ENCODE assay signal across 21 cellular contexts in the genomic region with DNA sequence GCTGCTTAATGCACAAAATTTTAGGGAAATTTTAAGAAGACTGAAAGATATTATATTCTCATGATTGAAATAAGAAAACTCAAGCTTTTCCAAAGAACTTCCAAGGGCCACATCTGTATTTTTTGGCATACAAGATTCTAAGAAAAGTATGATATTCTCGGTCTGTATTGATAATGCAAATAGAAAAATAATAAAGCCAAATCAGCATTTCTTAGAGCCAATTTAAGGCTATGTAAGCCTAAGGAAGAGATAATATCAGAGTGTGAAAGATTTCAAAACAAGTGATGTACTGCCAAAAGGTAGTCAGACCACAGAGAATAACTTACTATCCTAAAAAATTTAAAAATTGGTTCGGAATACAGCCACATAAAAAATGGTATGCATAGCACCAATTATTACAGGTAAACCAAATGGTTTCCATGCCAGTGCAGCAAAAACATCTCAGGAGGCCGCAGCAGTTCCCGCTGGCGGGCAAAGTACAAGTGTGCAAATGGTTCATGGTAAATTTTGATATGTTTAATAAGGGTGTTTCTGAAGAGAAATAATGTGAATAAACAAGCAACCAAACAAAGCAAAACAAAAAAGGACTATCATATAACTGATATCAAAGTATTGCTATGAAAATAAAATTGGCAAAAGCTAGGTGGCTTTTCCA.
"Had no signal": no experiment of that assay in that cellular context is flagged by ENCODE, and none has a peak within 500 bp of the region (broad histone marks: within the 10 kb centered on the region; RNA-seq: fewer than 3 reads in every experiment).

No MANE protein-coding gene starts in this region.

- H3K4me3 ChIP-seq: MG63, SJSA1, SK-N-MC had no signal

- H3K27me3 Mint-ChIP-seq: IgD-negative memory B cell had no signal

- H3K9me3 ChIP-seq: MG63, SJSA1 had no signal

- H3K27me3 ChIP-seq: MG63, SJSA1 had no signal

- H3K27ac ChIP-seq: SJSA1, SK-N-MC had no signal

- H3K9me3 Mint-ChIP-seq: IgD-negative memory B cell had no signal

- H3K27ac Mint-ChIP-seq: IgD-negative memory B cell had no signal

- H3K4me3 Mint-ChIP-seq: IgD-negative memory B cell had no signal

- FAIRE-seq: RCC 7860 had no signal

- DNase-seq: KBM-7, MG63, NCI-H1092 treated with DMSO at 0.1 percent for 48 hours, NCI-H1436, NCI-H187, NCI-H2029, NCI-H2081 treated with DMSO at 0.1 percent for 48 hours, NCI-H2171, NCI-H226, NCI-H446, NCI-H510A, NCI-H524 treated with DMSO at 0.1 percent for 48 hours, NCI-H69, NCI-H774, Right ventricle myocardium superior, RPMI8226, SIG-M5 had no signal

- H3K4me1 ChIP-seq: SJSA1 had no signal

- H3K36me3 ChIP-seq: MG63 had no signal
